ENCODE assay signal across 6 cellular contexts in the genomic region with DNA sequence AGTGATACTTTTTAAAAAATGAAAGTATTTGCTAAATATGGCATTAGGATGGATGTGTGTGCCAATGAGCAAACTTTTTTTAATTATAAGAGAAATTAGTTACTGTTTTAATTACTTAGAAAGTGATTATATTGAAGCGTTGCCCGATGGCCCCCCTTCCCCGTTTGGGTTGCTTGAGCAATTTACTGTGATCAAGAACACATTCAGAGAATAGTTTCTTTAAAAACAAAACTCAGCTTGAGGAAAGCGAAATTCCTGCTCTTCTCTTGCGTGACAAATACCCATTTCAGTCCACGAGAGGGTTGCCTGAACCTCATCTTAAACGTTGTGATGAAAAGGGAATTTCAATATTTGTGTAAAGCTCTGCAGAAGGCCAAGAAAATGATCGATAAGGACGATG.
"Had no signal": no experiment of that assay in that cellular context is flagged by ENCODE, and none has a peak within 500 bp of the region (broad histone marks: within the 10 kb centered on the region; RNA-seq: fewer than 3 reads in every experiment).

No MANE protein-coding gene starts in this region.

- H3K4me3 ChIP-seq: GM23248, HAP-1 had no signal

- H3K36me3 ChIP-seq: HAP-1 had no signal

- H3K9ac ChIP-seq: GM23248 had no signal

- H3K27ac ChIP-seq: GM23248, HL-60 had no signal

- H3K4me1 ChIP-seq: HAP-1 had no signal

- H2AFZ ChIP-seq: GM23248 had no signal

- DNase-seq: GM23248, GOT3, H7, HFFc6 had no signal

- H3K9me3 ChIP-seq: HAP-1 had no signal
